ENCODE assay signal across 1 cellular context in the genomic region with DNA sequence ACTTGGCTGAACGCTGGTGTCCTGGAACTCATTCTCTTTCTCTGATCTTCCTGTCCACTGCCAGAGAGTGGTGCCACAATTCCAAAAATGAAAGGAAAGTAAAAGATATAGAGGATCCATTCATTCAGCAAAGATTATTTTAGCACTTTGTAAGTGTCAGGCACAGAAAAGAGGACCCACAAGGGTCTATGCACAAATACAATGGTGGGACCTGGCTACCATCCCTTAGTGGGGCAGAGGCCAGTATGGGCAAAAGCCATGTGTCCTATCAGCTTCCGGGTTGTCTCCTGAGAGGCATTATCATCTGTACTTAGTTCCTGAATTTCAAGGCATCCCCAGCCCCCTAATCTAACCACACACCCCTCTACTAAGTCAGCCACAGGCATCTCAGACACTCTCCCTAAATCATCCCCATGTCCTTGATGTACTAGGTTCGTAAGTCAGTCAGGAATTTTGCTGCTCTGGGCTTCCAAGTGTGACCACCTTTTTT.
TF ChIP-seq lines count a peak whose summit lies in the region.

No MANE protein-coding gene starts in this region.

TF ChIP-seq in K562, 482 proteins besides CTCF, POLR2A, EP300 and RAD21 (continued from another document and continues in another):
- TF ChIP-seq, protein P1, sequence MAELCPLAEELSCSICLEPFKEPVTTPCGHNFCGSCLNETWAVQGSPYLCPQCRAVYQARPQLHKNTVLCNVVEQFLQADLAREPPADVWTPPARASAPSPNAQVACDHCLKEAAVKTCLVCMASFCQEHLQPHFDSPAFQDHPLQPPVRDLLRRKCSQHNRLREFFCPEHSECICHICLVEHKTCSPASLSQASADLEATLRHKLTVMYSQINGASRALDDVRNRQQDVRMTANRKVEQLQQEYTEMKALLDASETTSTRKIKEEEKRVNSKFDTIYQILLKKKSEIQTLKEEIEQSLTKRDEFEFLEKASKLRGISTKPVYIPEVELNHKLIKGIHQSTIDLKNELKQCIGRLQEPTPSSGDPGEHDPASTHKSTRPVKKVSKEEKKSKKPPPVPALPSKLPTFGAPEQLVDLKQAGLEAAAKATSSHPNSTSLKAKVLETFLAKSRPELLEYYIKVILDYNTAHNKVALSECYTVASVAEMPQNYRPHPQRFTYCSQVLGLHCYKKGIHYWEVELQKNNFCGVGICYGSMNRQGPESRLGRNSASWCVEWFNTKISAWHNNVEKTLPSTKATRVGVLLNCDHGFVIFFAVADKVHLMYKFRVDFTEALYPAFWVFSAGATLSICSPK (IDR thresholded peaks at IDR 0.05; ENCODE audit: borderline replicate concordance): no peak
- TF ChIP-seq, protein P2, sequence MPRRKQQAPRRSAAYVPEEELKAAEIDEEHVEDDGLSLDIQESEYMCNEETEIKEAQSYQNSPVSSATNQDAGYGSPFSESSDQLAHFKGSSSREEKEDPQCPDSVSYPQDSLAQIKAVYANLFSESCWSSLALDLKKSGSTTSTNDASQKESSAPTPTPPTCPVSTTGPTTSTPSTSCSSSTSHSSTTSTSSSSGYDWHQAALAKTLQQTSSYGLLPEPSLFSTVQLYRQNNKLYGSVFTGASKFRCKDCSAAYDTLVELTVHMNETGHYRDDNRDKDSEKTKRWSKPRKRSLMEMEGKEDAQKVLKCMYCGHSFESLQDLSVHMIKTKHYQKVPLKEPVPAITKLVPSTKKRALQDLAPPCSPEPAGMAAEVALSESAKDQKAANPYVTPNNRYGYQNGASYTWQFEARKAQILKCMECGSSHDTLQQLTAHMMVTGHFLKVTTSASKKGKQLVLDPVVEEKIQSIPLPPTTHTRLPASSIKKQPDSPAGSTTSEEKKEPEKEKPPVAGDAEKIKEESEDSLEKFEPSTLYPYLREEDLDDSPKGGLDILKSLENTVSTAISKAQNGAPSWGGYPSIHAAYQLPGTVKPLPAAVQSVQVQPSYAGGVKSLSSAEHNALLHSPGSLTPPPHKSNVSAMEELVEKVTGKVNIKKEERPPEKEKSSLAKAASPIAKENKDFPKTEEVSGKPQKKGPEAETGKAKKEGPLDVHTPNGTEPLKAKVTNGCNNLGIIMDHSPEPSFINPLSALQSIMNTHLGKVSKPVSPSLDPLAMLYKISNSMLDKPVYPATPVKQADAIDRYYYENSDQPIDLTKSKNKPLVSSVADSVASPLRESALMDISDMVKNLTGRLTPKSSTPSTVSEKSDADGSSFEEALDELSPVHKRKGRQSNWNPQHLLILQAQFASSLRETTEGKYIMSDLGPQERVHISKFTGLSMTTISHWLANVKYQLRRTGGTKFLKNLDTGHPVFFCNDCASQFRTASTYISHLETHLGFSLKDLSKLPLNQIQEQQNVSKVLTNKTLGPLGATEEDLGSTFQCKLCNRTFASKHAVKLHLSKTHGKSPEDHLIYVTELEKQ (CRISPR knock-in tag; IDR thresholded peaks at IDR 0.05): no peak
- TF ChIP-seq NCOA2 (IDR thresholded peaks at IDR 0.05; ENCODE audit: partially characterized antibody in 2 of 2) (no peak), ARID1B (IDR thresholded peaks at IDR 0.05) (peak; percentile 41; the same call in 1 of the 2 replicates), FOXK1 (CRISPR knock-in tag; IDR thresholded peaks at IDR 0.05; ENCODE audit: borderline replicate concordance) (0 out of 2 replicates have a peak, but pooled peaks have one; percentile 13), SAP30 (IDR thresholded peaks at IDR 0.05; ENCODE audit: borderline replicate concordance, insufficient read depth, low read depth, low read length, poor library complexity, severe bottlenecking) (no peak), DPF2 (IDR thresholded peaks at IDR 0.05) (peak; percentile 52), SMAD4 (CRISPR knock-in tag; conservative IDR thresholded peaks at IDR 0.05) (peak; percentile 47; the same call in 1 of the 2 replicates), TRIM24 (IDR thresholded peaks at IDR 0.05) (no peak), BRD4 (IDR thresholded peaks at IDR 0.05) (no peak), ZNF212 (CRISPR knock-in tag; IDR thresholded peaks at IDR 0.05) (no peak), NR2C2 (CRISPR knock-in tag; IDR thresholded peaks at IDR 0.05) (no peak), NR2C2 (tag; IDR thresholded peaks at IDR 0.05) (0 out of 2 replicates have a peak, but pooled peaks have one; percentile 57), CTBP1 (IDR thresholded peaks at IDR 0.05; ENCODE audit: borderline replicate concordance) (peak; percentile 61; the same call in 1 of the 2 replicates), RAD51 (IDR thresholded peaks at IDR 0.05; ENCODE audit: borderline replicate concordance, low read depth) (no peak), ZNF197 (CRISPR knock-in tag; IDR thresholded peaks at IDR 0.05; ENCODE audit: low read depth) (no peak), NR2C1 (IDR thresholded peaks at IDR 0.05) (peak; percentile 20; the same call in 1 of the 2 replicates), NR2C1 (tag; IDR thresholded peaks at IDR 0.05) (no peak), NELFE (IDR thresholded peaks at IDR 0.05; ENCODE audit: insufficient read depth, insufficient read length) (no peak), SLC30A9 (CRISPR knock-in tag; IDR thresholded peaks at IDR 0.05) (no peak), MEIS2 (IDR thresholded peaks at IDR 0.05; ENCODE audit: partially characterized antibody) (peak; percentile 38), GABPB2 (CRISPR knock-in tag; conservative IDR thresholded peaks at IDR 0.05) (no peak), ZNF57 (CRISPR knock-in tag; IDR thresholded peaks at IDR 0.05) (no peak), POLR2G (IDR thresholded peaks at IDR 0.05; ENCODE audit: low read depth, low read length) (no peak), NUFIP1 (IDR thresholded peaks at IDR 0.05; ENCODE audit: partially characterized antibody) (no peak), ZNF589 (CRISPR knock-in tag; IDR thresholded peaks at IDR 0.05; ENCODE audit: low read depth) (peak; percentile 63), BRD9 (IDR thresholded peaks at IDR 0.05; ENCODE audit: low read depth, partially characterized antibody) (no peak), MTF1 (CRISPR knock-in tag; IDR thresholded peaks at IDR 0.05; ENCODE audit: borderline replicate concordance) (no peak), FOXP1 (CRISPR knock-in tag; IDR thresholded peaks at IDR 0.05) (no peak)
- TF ChIP-seq, protein P3, sequence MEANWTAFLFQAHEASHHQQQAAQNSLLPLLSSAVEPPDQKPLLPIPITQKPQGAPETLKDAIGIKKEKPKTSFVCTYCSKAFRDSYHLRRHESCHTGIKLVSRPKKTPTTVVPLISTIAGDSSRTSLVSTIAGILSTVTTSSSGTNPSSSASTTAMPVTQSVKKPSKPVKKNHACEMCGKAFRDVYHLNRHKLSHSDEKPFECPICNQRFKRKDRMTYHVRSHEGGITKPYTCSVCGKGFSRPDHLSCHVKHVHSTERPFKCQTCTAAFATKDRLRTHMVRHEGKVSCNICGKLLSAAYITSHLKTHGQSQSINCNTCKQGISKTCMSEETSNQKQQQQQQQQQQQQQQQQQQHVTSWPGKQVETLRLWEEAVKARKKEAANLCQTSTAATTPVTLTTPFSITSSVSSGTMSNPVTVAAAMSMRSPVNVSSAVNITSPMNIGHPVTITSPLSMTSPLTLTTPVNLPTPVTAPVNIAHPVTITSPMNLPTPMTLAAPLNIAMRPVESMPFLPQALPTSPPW (CRISPR knock-in tag; IDR thresholded peaks at IDR 0.05): peak; percentile 20; the same call in 1 of the 2 replicates
- TF ChIP-seq, protein P4, sequence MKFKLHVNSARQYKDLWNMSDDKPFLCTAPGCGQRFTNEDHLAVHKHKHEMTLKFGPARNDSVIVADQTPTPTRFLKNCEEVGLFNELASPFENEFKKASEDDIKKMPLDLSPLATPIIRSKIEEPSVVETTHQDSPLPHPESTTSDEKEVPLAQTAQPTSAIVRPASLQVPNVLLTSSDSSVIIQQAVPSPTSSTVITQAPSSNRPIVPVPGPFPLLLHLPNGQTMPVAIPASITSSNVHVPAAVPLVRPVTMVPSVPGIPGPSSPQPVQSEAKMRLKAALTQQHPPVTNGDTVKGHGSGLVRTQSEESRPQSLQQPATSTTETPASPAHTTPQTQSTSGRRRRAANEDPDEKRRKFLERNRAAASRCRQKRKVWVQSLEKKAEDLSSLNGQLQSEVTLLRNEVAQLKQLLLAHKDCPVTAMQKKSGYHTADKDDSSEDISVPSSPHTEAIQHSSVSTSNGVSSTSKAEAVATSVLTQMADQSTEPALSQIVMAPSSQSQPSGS (CRISPR knock-in tag; IDR thresholded peaks at IDR 0.05): no peak
- TF ChIP-seq, protein P5, sequence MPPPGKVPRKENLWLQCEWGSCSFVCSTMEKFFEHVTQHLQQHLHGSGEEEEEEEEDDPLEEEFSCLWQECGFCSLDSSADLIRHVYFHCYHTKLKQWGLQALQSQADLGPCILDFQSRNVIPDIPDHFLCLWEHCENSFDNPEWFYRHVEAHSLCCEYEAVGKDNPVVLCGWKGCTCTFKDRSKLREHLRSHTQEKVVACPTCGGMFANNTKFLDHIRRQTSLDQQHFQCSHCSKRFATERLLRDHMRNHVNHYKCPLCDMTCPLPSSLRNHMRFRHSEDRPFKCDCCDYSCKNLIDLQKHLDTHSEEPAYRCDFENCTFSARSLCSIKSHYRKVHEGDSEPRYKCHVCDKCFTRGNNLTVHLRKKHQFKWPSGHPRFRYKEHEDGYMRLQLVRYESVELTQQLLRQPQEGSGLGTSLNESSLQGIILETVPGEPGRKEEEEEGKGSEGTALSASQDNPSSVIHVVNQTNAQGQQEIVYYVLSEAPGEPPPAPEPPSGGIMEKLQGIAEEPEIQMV (tag; conservative IDR thresholded peaks at IDR 0.05; ENCODE audit: low read depth): no peak
- TF ChIP-seq, protein P6, sequence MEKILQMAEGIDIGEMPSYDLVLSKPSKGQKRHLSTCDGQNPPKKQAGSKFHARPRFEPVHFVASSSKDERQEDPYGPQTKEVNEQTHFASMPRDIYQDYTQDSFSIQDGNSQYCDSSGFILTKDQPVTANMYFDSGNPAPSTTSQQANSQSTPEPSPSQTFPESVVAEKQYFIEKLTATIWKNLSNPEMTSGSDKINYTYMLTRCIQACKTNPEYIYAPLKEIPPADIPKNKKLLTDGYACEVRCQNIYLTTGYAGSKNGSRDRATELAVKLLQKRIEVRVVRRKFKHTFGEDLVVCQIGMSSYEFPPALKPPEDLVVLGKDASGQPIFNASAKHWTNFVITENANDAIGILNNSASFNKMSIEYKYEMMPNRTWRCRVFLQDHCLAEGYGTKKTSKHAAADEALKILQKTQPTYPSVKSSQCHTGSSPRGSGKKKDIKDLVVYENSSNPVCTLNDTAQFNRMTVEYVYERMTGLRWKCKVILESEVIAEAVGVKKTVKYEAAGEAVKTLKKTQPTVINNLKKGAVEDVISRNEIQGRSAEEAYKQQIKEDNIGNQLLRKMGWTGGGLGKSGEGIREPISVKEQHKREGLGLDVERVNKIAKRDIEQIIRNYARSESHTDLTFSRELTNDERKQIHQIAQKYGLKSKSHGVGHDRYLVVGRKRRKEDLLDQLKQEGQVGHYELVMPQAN (IDR thresholded peaks at IDR 0.05; ENCODE audit: borderline replicate concordance): no peak
